Comparison of ENCODE assay signal across 8 cellular contexts in the genomic region with DNA sequence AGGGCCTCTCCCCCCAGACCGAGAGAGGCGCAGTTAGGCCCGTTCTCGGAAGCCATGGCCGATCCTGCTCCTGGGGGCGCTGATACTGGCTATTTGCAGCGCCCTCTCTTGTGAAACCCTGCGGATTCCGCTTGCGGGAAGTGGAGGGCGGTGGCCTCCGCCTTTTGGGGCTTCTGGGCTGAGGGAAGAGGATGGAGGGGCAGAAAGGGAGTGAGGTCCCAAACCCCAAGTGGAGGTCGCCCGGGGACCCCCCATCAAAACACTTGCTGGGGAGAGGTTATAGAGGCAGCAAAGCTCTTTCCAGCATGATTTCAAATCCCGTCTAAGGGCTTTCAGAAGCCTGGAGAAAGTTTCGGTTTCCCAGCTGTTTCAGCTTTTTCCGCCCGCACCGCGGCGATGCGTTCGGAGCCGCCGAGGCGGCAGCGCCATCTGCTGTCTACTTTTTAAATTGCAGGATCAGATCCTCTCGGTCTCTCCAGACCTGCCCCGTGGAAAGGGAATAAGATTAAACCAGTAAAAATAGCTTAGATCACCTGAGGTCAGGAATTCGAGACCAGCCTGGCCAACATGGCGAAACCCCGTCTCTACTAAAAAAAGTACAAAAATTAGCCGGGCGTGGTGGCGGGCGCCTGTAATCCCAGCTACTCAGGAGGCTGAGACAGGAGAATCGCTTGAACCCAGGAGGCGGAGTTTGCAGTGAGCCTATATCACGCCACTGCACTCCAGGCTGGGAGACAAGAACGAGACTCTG. TPM values are rescaled to one million over a fixed set of nuclear protein-coding genes. Genes with fewer than 3 reads are reported as not detected.
A peak's percentile ranks its signal among the peaks of the same experiment; 100 is the strongest.
DNase-seq lines count a peak whose midpoint lies in the region; ATAC-seq, FAIRE-seq and TF ChIP-seq lines count a peak whose summit lies in the region.

No MANE protein-coding gene starts in this region.

- H3K9me3 Mint-ChIP-seq in neural progenitor cell: peaks cover 9% of the 10 kb centered on the region

- ATAC-seq in stimulated activated naive CD8-positive, alpha-beta T cell treated with anti-CD3 and anti-CD28 coated beads, Interleukin-15, Interleukin-2, amounts not matched to agents 100 U/mL and 50 U/mL, for 24 hours: peak; percentile 24
- ATAC-seq in HG02970 (IDR thresholded peaks at IDR 0.05; ENCODE audit: low FRiP score, unreplicated experiment): no peak

- peak overlapping the region; percentile 93 for H2AFZ ChIP-seq in neural progenitor cell (replicated peaks)

- H3K36me3 ChIP-seq in ES-I3 (ENCODE audit: insufficient read depth, low read length) (no peaks in the 10 kb centered on the region), neural progenitor cell (no peaks in the 10 kb centered on the region)

- H3K79me2 ChIP-seq in neural progenitor cell (ENCODE audit: low read depth): no peaks in the 10 kb centered on the region

- H3K27ac ChIP-seq in neural progenitor cell: no peak overlapping the region

- peaks cover 5% of the 10 kb centered on the region for H3K36me3 Mint-ChIP-seq in neural progenitor cell

- H3K4me1 ChIP-seq in ES-I3 (ENCODE audit: insufficient read depth, low read length) (no peaks in the 10 kb centered on the region), neural progenitor cell (peaks cover 6% of the 10 kb centered on the region)

- peak; percentile 95 for TF ChIP-seq CTCF in neural progenitor cell (IDR thresholded peaks at IDR 0.05)

- peak overlapping the region; percentile 33 for H3K4me3 Mint-ChIP-seq in neural progenitor cell

- no peaks in the 10 kb centered on the region for H4K20me1 ChIP-seq in neural progenitor cell (ENCODE audit: low read depth)

- peak overlapping the region; percentile 46; the same call in 1 of the 2 replicates for H3K9ac ChIP-seq in ES-I3 (ENCODE audit: low read depth, low read length)
- no peak overlapping the region for H3K9ac ChIP-seq in neural progenitor cell

- H3K4me3 ChIP-seq in neural progenitor cell: peak overlapping the region; percentile 31

- peaks cover 11% of the 10 kb centered on the region for H3K27me3 ChIP-seq in neural progenitor cell

- no peak for FAIRE-seq in HTR-8/SVneo (lab: Jason Lieb, UNC)

- DNase-seq in HTR-8/SVneo (ENCODE audit: insufficient read length, low spot score): peak; percentile 74
- peak; percentile 81 for DNase-seq in RPMI8226
- peak; percentile 73 for DNase-seq in activated gamma-delta T cell treated with anti-CD3 and anti-CD28 coated beads, Interleukin-2, amount 50 U/mL, for 16 hours (ENCODE audit: low read depth)
- peak; percentile 55 for DNase-seq in foreskin melanocyte
- peak; percentile 88 for DNase-seq in neural progenitor cell (ENCODE audit: low spot score)
- peak; percentile 90 for DNase-seq in stimulated activated naive CD8-positive, alpha-beta T cell treated with anti-CD3 and anti-CD28 coated beads, Interleukin-15, Interleukin-2, amounts not matched to agents 100 U/mL and 50 U/mL, for 24 hours

- H3K27ac Mint-ChIP-seq in neural progenitor cell: no peak overlapping the region

- peaks cover 8% of the 10 kb centered on the region for H3F3A ChIP-seq in neural progenitor cell (ENCODE audit: low read depth)

- H3K4me1 Mint-ChIP-seq in neural progenitor cell: peaks cover 18% of the 10 kb centered on the region

- peaks cover 11% of the 10 kb centered on the region for H3K27me3 Mint-ChIP-seq in neural progenitor cell (ENCODE audit: insufficient read depth, low read depth)

- peaks cover 9% of the 10 kb centered on the region for H3K9me3 ChIP-seq in ES-I3 (ENCODE audit: control insufficient read depth, insufficient read depth, low read length)
- H3K9me3 ChIP-seq in neural progenitor cell (ENCODE audit: low read depth): no peaks in the 10 kb centered on the region

- H3K4me2 ChIP-seq in neural progenitor cell: peak overlapping the region; percentile 69

RNA-seq across cellular contexts. Expression of a gene that starts 15.8 kb away (rescaled TPM):
- not detected in 2 replicates for total RNA-seq in neural progenitor cell (ENCODE audit: low replicate concordance)

RNA-seq across cellular contexts. Expression of a gene that starts 28.1 kb away (rescaled TPM):
- 0.22 TPM in 1 of 2 replicates, not detected in the other for total RNA-seq in neural progenitor cell (ENCODE audit: low replicate concordance)
